8 cellular contexts compared by ENCODE assay signal in the genomic region with DNA sequence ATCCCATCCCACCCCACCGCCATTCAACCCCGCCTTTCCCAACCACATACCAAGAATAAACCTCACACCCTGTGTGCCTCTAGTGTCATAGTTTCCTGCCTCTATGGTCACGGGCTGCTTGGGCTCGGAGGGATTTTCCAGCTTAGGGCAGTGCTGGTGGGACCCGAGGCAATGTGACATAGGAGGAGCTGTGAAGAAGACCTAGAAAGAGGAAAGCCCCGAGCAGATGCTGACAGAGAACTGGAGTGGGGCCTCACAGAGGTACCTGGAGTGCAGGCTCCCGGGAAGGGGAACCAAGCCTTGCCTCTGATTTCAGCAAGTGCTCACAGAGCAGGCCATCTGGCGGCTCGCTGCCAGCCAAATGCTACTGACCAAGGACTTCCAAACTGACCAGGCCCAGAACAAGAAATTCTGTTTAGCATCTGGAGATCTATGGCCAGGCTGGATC.
DNase-seq lines count a peak whose midpoint lies in the region; ATAC-seq and TF ChIP-seq lines count a peak whose summit lies in the region.

No MANE protein-coding gene starts in this region.

- peak overlapping the region; percentile 19 for H3K27ac ChIP-seq in effector memory CD4-positive, alpha-beta T cell (ENCODE audit: insufficient read depth, low read length, poor library complexity, severe bottlenecking)

- no peaks in the 10 kb centered on the region for H3K36me3 ChIP-seq in effector memory CD4-positive, alpha-beta T cell (ENCODE audit: control insufficient read depth, insufficient read depth, low read length)

- peaks cover 18% of the 10 kb centered on the region for H3K4me1 ChIP-seq in effector memory CD4-positive, alpha-beta T cell (ENCODE audit: control insufficient read depth, insufficient read depth, low read length, poor library complexity, severe bottlenecking)

- ATAC-seq in GM18519 (IDR thresholded peaks at IDR 0.05; ENCODE audit: low FRiP score, unreplicated experiment) (peak; percentile 63), HG02678 (IDR thresholded peaks at IDR 0.05; ENCODE audit: unreplicated experiment) (peak; percentile 70)

- TF ChIP-seq POLR2A in erythroblast (IDR thresholded peaks at IDR 0.05; ENCODE audit: low read length), result no peak

- H3K27me3 ChIP-seq in effector memory CD4-positive, alpha-beta T cell (replicated peaks; ENCODE audit: control insufficient read depth, insufficient read depth, low read length, poor library complexity, severe bottlenecking), result no peaks in the 10 kb centered on the region

- DNase-seq in T-helper 22 cell (ENCODE audit: low read depth) (peak; percentile 70), NCI-H446 treated with DMSO at 0.1 percent for 48 hours (lab: John Stamatoyannopoulos, UW) (no peak), erythroblast (lab: John Stamatoyannopoulos, UW) (no peak), SW480 (ENCODE audit: low spot score) (no peak)
- peak; percentile 76 to 86 (median 78) for DNase-seq in effector memory CD4-positive, alpha-beta T cell
- peak; percentile 66 to 69 for DNase-seq in stimulated activated CD8-positive, alpha-beta memory T cell treated with anti-CD3 and anti-CD28 coated beads, Interleukin-2, amount 100 ng/mL, for 48 hours (ENCODE audit: low read depth in 2 of 2)

- no peak overlapping the region for H3K4me3 ChIP-seq in effector memory CD4-positive, alpha-beta T cell (ENCODE audit: insufficient read depth, low read depth, low read length, poor library complexity, severe bottlenecking)

- no peaks in the 10 kb centered on the region for H3K9me3 ChIP-seq in effector memory CD4-positive, alpha-beta T cell (ENCODE audit: control insufficient read depth, low read length)

Comparison
In these comparisons a context has a peak if more than half of its experiments do, and no peak if none do; other contexts are left out.
1. DNase-seq: peak in T-helper 22 cell (single experiment), effector memory CD4-positive, alpha-beta T cell (3 of 3) and stimulated activated CD8-positive, alpha-beta memory T cell treated with anti-CD3 and anti-CD28 coated beads, Interleukin-2, amount 100 ng/mL, for 48 hours (2 of 2); none in NCI-H446 treated with DMSO at 0.1 percent for 48 hours (single experiment), erythroblast (0 of 2) and SW480 (single experiment).